25 cellular contexts compared by ENCODE assay signal in genomic region chr4:108840426-108840975, GRCh38.
"Had no signal": no experiment of that assay in that cellular context is flagged by ENCODE, and none has a peak within 500 bp of the region (broad histone marks: within the 10 kb centered on the region; RNA-seq: fewer than 3 reads in every experiment).

No MANE protein-coding gene starts in this region.

- H3K9me3 ChIP-seq: colonic mucosa, esophagus squamous epithelium, gastroesophageal sphincter, left ventricle myocardium inferior, prostate gland, stomach, transverse colon had no signal

- H3K4me3 ChIP-seq: colonic mucosa, dorsolateral prefrontal cortex, esophagus squamous epithelium, gastroesophageal sphincter, left ventricle myocardium inferior, prostate gland, SK-N-MC, stomach, transverse colon had no signal

- H3K27ac Mint-ChIP-seq: activated CD8-positive, alpha-beta memory T cell treated with anti-CD3 and anti-CD28 coated beads, Interleukin-2, amount 10 ng/mL, durations not matched to agents 7 days and 5 days; activated naive CD8-positive, alpha-beta T cell; effector memory CD8-positive, alpha-beta T cell; mesothelial cell of epicardium; natural killer cell; T-helper 17 cell had no signal

- H3K4me3 Mint-ChIP-seq: activated CD8-positive, alpha-beta memory T cell treated with anti-CD3 and anti-CD28 coated beads, Interleukin-2, amount 10 ng/mL, durations not matched to agents 7 days and 5 days; activated naive CD8-positive, alpha-beta T cell; effector memory CD8-positive, alpha-beta T cell; mesothelial cell of epicardium; natural killer cell; T-helper 17 cell had no signal

- H3K27me3 ChIP-seq: colonic mucosa, dorsolateral prefrontal cortex, esophagus squamous epithelium, gastroesophageal sphincter, stomach, transverse colon had no signal

- H3K4me1 Mint-ChIP-seq: activated CD8-positive, alpha-beta memory T cell treated with anti-CD3 and anti-CD28 coated beads, Interleukin-2, amount 10 ng/mL, durations not matched to agents 7 days and 5 days; natural killer cell; T-helper 17 cell had no signal

- DNase-seq: activated CD4-positive, CD25-positive, alpha-beta regulatory T cell; activated CD8-positive, alpha-beta memory T cell treated with anti-CD3 and anti-CD28 coated beads, Interleukin-2, amount 10 ng/mL, durations not matched to agents 7 days and 5 days; activated T-cell treated with anti-CD3 and anti-CD28 coated beads for 4 hours; amniotic stem cell; colonic mucosa; dorsolateral prefrontal cortex; effector memory CD8-positive, alpha-beta T cell; esophagus squamous epithelium; head of caudate nucleus; hypothalamus; left ventricle myocardium inferior; natural killer cell; stimulated activated CD4-positive, alpha-beta T cell treated with anti-CD3 and anti-CD28 coated beads, Interleukin-4, amount 100 ng/mL, for 24 hours; stomach; SW 1271; T-helper 17 cell; transverse colon had no signal

- H3K9me3 Mint-ChIP-seq: mesothelial cell of epicardium, natural killer cell had no signal

- ATAC-seq: activated CD8-positive, alpha-beta memory T cell treated with anti-CD3 and anti-CD28 coated beads, Interleukin-2, amount 10 ng/mL, durations not matched to agents 7 days and 5 days; effector memory CD8-positive, alpha-beta T cell; gastroesophageal sphincter; natural killer cell; T-helper 17 cell had no signal

- FAIRE-seq: bronchial epithelial cell, endothelial cell of umbilical vein, urothelium cell line had no signal

- H3K4me1 ChIP-seq: colonic mucosa, esophagus squamous epithelium, gastroesophageal sphincter, left ventricle myocardium inferior, prostate gland, stomach, transverse colon had no signal

- H3K36me3 ChIP-seq: colonic mucosa, esophagus squamous epithelium, gastroesophageal sphincter, left ventricle myocardium inferior, prostate gland, stomach, transverse colon had no signal

- H3K27ac ChIP-seq: colonic mucosa, dorsolateral prefrontal cortex, esophagus squamous epithelium, gastroesophageal sphincter, left ventricle myocardium inferior, prostate gland, SK-N-MC, stomach, transverse colon had no signal

- H3K36me3 Mint-ChIP-seq: activated CD8-positive, alpha-beta memory T cell treated with anti-CD3 and anti-CD28 coated beads, Interleukin-2, amount 10 ng/mL, durations not matched to agents 7 days and 5 days; activated naive CD8-positive, alpha-beta T cell; natural killer cell had no signal
